ENCODE assay signal across 1 cellular context in genomic region chrX:2486476-2487133, GRCh38.
TF ChIP-seq lines count a peak whose summit lies in the region.

No MANE protein-coding gene starts in this region.

TF ChIP-seq in endothelial cell of umbilical vein, 7 proteins besides CTCF, POLR2A, EP300 and RAD21:
- TF ChIP-seq FOS (IDR thresholded peaks at IDR 0.05; ENCODE audit: borderline replicate concordance, insufficient read depth, low read length) (no peak), JUN (IDR thresholded peaks at IDR 0.05; ENCODE audit: borderline replicate concordance, insufficient read depth, insufficient read length, low read depth) (no peak), GATA2 (IDR thresholded peaks at IDR 0.05; ENCODE audit: insufficient read depth, insufficient read length, low read depth, low read length) (no peak), MYC (IDR thresholded peaks at IDR 0.05; ENCODE audit: low read depth, low read length) (no peak), EZH2 (IDR thresholded peaks at IDR 0.05; ENCODE audit: borderline replicate concordance, low read depth, low read length, severe bottlenecking) (no peak), POLR2AphosphoS5 (IDR thresholded peaks at IDR 0.05; ENCODE audit: insufficient read depth, low read depth, low read length) (no peak)
- TF ChIP-seq, protein P1, sequence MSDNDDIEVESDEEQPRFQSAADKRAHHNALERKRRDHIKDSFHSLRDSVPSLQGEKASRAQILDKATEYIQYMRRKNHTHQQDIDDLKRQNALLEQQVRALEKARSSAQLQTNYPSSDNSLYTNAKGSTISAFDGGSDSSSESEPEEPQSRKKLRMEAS (IDR thresholded peaks at IDR 0.05; ENCODE audit: insufficient read depth, insufficient read length): no peak
